1 cellular context compared by ENCODE assay signal in genomic region chr9:122180633-122181032, GRCh38.
TF ChIP-seq lines count a peak whose summit lies in the region.

No MANE protein-coding gene starts in this region.

TF ChIP-seq in HEK293, 187 proteins besides CTCF, POLR2A, EP300 and RAD21 (continued from another document):
- TF ChIP-seq, protein P1, sequence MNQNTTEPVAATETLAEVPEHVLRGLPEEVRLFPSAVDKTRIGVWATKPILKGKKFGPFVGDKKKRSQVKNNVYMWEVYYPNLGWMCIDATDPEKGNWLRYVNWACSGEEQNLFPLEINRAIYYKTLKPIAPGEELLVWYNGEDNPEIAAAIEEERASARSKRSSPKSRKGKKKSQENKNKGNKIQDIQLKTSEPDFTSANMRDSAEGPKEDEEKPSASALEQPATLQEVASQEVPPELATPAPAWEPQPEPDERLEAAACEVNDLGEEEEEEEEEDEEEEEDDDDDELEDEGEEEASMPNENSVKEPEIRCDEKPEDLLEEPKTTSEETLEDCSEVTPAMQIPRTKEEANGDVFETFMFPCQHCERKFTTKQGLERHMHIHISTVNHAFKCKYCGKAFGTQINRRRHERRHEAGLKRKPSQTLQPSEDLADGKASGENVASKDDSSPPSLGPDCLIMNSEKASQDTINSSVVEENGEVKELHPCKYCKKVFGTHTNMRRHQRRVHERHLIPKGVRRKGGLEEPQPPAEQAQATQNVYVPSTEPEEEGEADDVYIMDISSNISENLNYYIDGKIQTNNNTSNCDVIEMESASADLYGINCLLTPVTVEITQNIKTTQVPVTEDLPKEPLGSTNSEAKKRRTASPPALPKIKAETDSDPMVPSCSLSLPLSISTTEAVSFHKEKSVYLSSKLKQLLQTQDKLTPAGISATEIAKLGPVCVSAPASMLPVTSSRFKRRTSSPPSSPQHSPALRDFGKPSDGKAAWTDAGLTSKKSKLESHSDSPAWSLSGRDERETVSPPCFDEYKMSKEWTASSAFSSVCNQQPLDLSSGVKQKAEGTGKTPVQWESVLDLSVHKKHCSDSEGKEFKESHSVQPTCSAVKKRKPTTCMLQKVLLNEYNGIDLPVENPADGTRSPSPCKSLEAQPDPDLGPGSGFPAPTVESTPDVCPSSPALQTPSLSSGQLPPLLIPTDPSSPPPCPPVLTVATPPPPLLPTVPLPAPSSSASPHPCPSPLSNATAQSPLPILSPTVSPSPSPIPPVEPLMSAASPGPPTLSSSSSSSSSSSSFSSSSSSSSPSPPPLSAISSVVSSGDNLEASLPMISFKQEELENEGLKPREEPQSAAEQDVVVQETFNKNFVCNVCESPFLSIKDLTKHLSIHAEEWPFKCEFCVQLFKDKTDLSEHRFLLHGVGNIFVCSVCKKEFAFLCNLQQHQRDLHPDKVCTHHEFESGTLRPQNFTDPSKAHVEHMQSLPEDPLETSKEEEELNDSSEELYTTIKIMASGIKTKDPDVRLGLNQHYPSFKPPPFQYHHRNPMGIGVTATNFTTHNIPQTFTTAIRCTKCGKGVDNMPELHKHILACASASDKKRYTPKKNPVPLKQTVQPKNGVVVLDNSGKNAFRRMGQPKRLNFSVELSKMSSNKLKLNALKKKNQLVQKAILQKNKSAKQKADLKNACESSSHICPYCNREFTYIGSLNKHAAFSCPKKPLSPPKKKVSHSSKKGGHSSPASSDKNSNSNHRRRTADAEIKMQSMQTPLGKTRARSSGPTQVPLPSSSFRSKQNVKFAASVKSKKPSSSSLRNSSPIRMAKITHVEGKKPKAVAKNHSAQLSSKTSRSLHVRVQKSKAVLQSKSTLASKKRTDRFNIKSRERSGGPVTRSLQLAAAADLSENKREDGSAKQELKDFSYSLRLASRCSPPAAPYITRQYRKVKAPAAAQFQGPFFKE (tag by site-specific recombination; IDR thresholded peaks at IDR 0.05; ENCODE audit: borderline replicate concordance) = no peak
- TF ChIP-seq, protein P2, sequence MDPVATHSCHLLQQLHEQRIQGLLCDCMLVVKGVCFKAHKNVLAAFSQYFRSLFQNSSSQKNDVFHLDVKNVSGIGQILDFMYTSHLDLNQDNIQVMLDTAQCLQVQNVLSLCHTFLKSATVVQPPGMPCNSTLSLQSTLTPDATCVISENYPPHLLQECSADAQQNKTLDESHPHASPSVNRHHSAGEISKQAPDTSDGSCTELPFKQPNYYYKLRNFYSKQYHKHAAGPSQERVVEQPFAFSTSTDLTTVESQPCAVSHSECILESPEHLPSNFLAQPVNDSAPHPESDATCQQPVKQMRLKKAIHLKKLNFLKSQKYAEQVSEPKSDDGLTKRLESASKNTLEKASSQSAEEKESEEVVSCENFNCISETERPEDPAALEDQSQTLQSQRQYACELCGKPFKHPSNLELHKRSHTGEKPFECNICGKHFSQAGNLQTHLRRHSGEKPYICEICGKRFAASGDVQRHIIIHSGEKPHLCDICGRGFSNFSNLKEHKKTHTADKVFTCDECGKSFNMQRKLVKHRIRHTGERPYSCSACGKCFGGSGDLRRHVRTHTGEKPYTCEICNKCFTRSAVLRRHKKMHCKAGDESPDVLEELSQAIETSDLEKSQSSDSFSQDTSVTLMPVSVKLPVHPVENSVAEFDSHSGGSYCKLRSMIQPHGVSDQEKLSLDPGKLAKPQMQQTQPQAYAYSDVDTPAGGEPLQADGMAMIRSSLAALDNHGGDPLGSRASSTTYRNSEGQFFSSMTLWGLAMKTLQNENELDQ (tag by site-specific recombination; IDR thresholded peaks at IDR 0.05; ENCODE audit: low read depth) = no peak
